8 cellular contexts compared by ENCODE assay signal in the genomic region with DNA sequence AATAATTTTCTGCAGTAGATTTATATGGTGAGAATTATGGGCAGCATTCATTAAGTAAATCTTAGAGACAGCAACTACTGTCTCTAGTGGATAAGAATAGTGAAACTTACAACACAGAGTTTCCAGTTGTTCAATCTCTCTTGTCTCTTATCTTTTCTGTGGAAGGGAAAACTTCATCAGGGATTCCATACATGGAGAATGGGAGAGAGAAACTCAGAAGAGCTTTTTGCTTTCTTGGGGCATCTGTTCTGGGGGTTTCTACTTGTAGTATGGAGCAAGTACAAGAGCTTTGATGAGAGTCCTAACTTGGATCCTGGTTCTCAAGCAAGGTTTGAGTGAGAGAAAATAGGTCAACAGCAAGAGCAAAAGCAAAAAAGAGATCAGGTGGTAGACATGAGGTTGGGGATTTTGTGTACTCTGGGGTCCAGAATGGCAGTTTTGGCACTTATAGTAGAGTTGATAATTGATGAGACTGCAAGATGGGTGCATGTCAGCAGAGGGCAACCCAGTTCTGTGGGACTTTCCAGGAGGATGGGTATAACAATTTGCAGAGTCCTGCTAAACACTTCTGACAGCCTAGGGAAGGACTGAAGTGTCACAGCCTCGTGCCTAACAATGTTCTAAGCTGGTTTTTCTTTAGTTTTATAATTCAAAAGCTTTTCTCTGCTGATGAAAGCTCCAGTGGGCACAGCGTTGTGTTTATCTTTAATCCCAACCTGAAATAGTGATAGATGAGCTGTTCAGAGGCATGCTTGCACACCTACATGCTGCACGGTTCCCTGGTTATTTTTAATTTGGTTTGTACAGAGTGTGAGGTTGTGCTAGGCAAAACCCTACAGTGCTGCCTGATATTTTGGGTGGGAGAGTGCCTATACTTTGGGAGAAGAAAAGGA. TPM values are rescaled to one million over a fixed set of nuclear protein-coding genes. Genes with fewer than 3 reads are reported as not detected.
DNase-seq lines count a peak whose midpoint lies in the region; ATAC-seq and TF ChIP-seq lines count a peak whose summit lies in the region.

No MANE protein-coding gene starts in this region.

- DNase-seq in GDM1 (lab: John Stamatoyannopoulos, UW) (peak; percentile 17), GM23248 (peak; percentile 4), SK-N-MC (ENCODE audit: low read depth, low spot score) (no peak), immature natural killer cell (peak in 2 of 3 donors; percentile 5 to 29), RWPE1 (ENCODE audit: low spot score) (no peak), posterior vena cava (ENCODE audit: low spot score) (no peak), NCI-H526 treated with DMSO at 0.1 percent for 48 hours (lab: John Stamatoyannopoulos, UW) (no peak)

- H3K4me1 Mint-ChIP-seq in immature natural killer cell: no peaks in the 10 kb centered on the region

- peaks cover 7% of the 10 kb centered on the region; the same call in 1 of the 2 replicates for H3K4me1 ChIP-seq in GM23248 (ENCODE audit: insufficient read depth)

- TF ChIP-seq CTCF in RWPE1 (conservative IDR thresholded peaks at IDR 0.05; ENCODE audit: low read depth): no peak

- H3K9me3 ChIP-seq in GM23248 (ENCODE audit: low read depth) (no peaks in the 10 kb centered on the region), SK-N-MC (ENCODE audit: low read depth, low read length) (no peaks in the 10 kb centered on the region)

- H2AFZ ChIP-seq in GM23248: no peak overlapping the region

- in situ Hi-C loops in GM23248 (cut with MboI): no loop called here

- H3K4me2 ChIP-seq in GM23248 (ENCODE audit: unreplicated experiment): no peak overlapping the region

- no peaks in the 10 kb centered on the region for H3K9me2 ChIP-seq in GM23248 (ENCODE audit: insufficient read depth)

- CTCF ChIA-PET in RWPE1 (lab: Yijun Ruan, JAX): no interaction called here

- H3K27me3 Mint-ChIP-seq in immature natural killer cell (ENCODE audit: low read depth in 3 of 3): no peaks in the 10 kb centered on the region

- intact Hi-C loops in posterior vena cava (cut with DNase I): no loop called here

- H3K27ac ChIP-seq in GM23248: no peak overlapping the region
- H3K27ac ChIP-seq in SK-N-MC: 0 out of 2 replicates have a peak overlapping the region, but pooled peaks have one; percentile 0
- H3K27ac ChIP-seq in RWPE1: no peak overlapping the region

- no peaks in the 10 kb centered on the region for H3K79me2 ChIP-seq in GM23248 (ENCODE audit: insufficient read depth)

- H3K36me3 Mint-ChIP-seq in immature natural killer cell: peaks cover 6 to 33% (median 16%) of the 10 kb centered on the region in 3 donors

- WGBS in GM23248 (ENCODE audit: low coverage in 1 of 2, low lambda C conversion rate in 2 of 2, missing lambda C conversion rate in 2 of 2), 2 experiments: 82 to 83% methylated on average over 3 of the region's 3 CpGs

- H3K36me3 ChIP-seq in GM23248 (ENCODE audit: low read depth) (no peaks in the 10 kb centered on the region), SK-N-MC (ENCODE audit: insufficient read depth, low read length) (no peaks in the 10 kb centered on the region)

- no peak overlapping the region for H3K4me3 Mint-ChIP-seq in immature natural killer cell

- no peak overlapping the region for H3K27ac Mint-ChIP-seq in immature natural killer cell

- H4K20me1 ChIP-seq in GM23248 (ENCODE audit: insufficient read depth): no peaks in the 10 kb centered on the region

- no peaks in the 10 kb centered on the region for H3K9me3 Mint-ChIP-seq in immature natural killer cell

- no peak for ATAC-seq in HG02884 (IDR thresholded peaks at IDR 0.05; ENCODE audit: unreplicated experiment)

- H3K27me3 ChIP-seq in GM23248 (replicated peaks; ENCODE audit: insufficient read depth): no peaks in the 10 kb centered on the region

- H3F3A ChIP-seq in GM23248 (ENCODE audit: insufficient read depth): no peaks in the 10 kb centered on the region

- H3K4me3 ChIP-seq in GM23248 (no peak overlapping the region), SK-N-MC (no peak overlapping the region)

- POLR2A ChIA-PET in RWPE1 (lab: Yijun Ruan, JAX; ENCODE audit: low non-redundant PET): no interaction called here

- H3K9ac ChIP-seq in GM23248: no peak overlapping the region
- no peak overlapping the region for H3K9ac ChIP-seq in SK-N-MC (ENCODE audit: insufficient read length)

RNA-seq across cellular contexts. Expression of a gene that starts 32.0 kb away (rescaled TPM):
- total RNA-seq in GM23248 (2014; rRNA removed; shearing (Covaris generic)): 2.2 and 2.5 TPM in 2 replicates
- 1.5 and 1.9 TPM in 2 replicates for polyA plus RNA-seq in GM23248 (2016; fragmentation: Nextera tagmentation; extraction: Ambion mirVana)
- under 1 TPM in 1 of 3 donors, not detected in 2; 0.25 TPM for polyA plus RNA-seq in immature natural killer cell
- total RNA-seq in posterior vena cava: under 1 TPM; 0.28 to 0.33 TPM

Comparison
In these comparisons a context has a peak if more than half of its experiments do, and no peak if none do; other contexts are left out.
1. DNase-seq: peak in GDM1 (single experiment), GM23248 (single experiment) and immature natural killer cell (2 of 3); none in SK-N-MC (single experiment), RWPE1 (single experiment), posterior vena cava (single experiment) and NCI-H526 treated with DMSO at 0.1 percent for 48 hours (single experiment).